19 cellular contexts compared by ENCODE assay signal in the genomic region with DNA sequence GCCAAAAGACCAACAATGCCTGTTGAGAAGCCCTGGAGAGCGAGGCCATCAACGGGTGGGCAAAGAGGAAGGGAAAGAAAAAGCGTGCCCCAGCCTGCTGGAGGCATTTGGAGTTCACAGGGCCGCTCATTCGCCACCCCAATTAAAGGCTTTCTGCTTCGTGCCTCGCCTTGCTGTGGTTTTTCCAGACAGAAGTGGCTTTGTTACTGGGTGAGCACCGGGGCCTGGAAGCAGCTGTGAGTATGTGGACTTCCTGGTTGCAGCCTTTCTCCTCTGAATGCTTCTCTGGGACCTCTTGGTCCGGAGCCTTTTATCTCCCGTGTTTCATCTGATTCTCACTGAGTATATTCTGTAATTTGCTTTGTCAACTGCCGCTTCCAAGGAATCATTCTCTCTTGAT.
A peak's percentile ranks its signal among the peaks of the same experiment; 100 is the strongest.
DNase-seq lines count a peak whose midpoint lies in the region; ATAC-seq and TF ChIP-seq lines count a peak whose summit lies in the region.
"Had no signal": no experiment of that assay in that cellular context is flagged by ENCODE, and none has a peak within 500 bp of the region (broad histone marks: within the 10 kb centered on the region; RNA-seq: fewer than 3 reads in every experiment).

No MANE protein-coding gene starts in this region.

- no peak overlapping the region for H3K27ac ChIP-seq in MM.1S (ENCODE audit: low read length)
- H3K27ac ChIP-seq: pancreas, SJSA1, stomach, uterus, VCaP had no signal

- H3K79me2 ChIP-seq in MM.1S (ENCODE audit: low read length) = no peaks in the 10 kb centered on the region

- no peak for TF ChIP-seq CTCF in MM.1S (IDR thresholded peaks at IDR 0.05; ENCODE audit: low read length)

- H3K9me3 ChIP-seq in MM.1S (replicated peaks; ENCODE audit: insufficient read depth, low read length) = no peaks in the 10 kb centered on the region
- H3K9me3 ChIP-seq: pancreas, SJSA1, stomach, uterus had no signal

- no peak overlapping the region for H3K4me3 Mint-ChIP-seq in activated CD8-positive, alpha-beta memory T cell treated with anti-CD3 and anti-CD28 coated beads, Interleukin-2, amount 10 ng/mL, durations not matched to agents 7 days and 5 days
- no peak overlapping the region for H3K4me3 Mint-ChIP-seq in T-cell

- peak; percentile 11 for DNase-seq in Daoy (ENCODE audit: low read depth)
- peak; percentile 34 for DNase-seq in LoVo (ENCODE audit: low spot score)
- DNase-seq in SW480 (ENCODE audit: low spot score) = peak; percentile 98
- DNase-seq in myocyte (ENCODE audit: low read depth) = peak; percentile 70
- no peak for DNase-seq in activated CD8-positive, alpha-beta memory T cell treated with anti-CD3 and anti-CD28 coated beads, Interleukin-2, amount 10 ng/mL, durations not matched to agents 7 days and 5 days
- DNase-seq in AG08396 (ENCODE audit: low spot score) = no peak
- DNase-seq in MM.1S = no peak
- DNase-seq in T-cell = no peak
- DNase-seq: activated CD8-positive, alpha-beta memory T cell treated with anti-CD3 and anti-CD28 coated beads for 24 hours; activated effector memory CD4-positive, alpha-beta T cell treated with Interleukin-2 at 50 U/mL for 16 hours; DMS53; kidney glomerular epithelial cell; NCI-H187; NCI-H774; pancreas; stomach; uterus had no signal

- no peaks in the 10 kb centered on the region for H3K27me3 ChIP-seq in MM.1S (replicated peaks; ENCODE audit: insufficient read depth, low read length)
- H3K27me3 ChIP-seq: pancreas, SJSA1, stomach, uterus had no signal

- H3K4me1 ChIP-seq in MM.1S (ENCODE audit: low read length) = no peaks in the 10 kb centered on the region
- H3K4me1 ChIP-seq: pancreas, SJSA1, stomach, uterus had no signal

- ATAC-seq in activated CD8-positive, alpha-beta memory T cell treated with anti-CD3 and anti-CD28 coated beads, Interleukin-2, amount 10 ng/mL, durations not matched to agents 7 days and 5 days = no peak
- no peak for ATAC-seq in T-cell (replicated peaks in 1 of 4)

- no peak overlapping the region for H3K4me3 ChIP-seq in MM.1S (ENCODE audit: low read length)
- H3K4me3 ChIP-seq: pancreas, SJSA1, stomach, uterus had no signal

- H3K27ac Mint-ChIP-seq in activated CD8-positive, alpha-beta memory T cell treated with anti-CD3 and anti-CD28 coated beads, Interleukin-2, amount 10 ng/mL, durations not matched to agents 7 days and 5 days = no peak overlapping the region
- H3K27ac Mint-ChIP-seq in T-cell = no peak overlapping the region

- H3K9me2 ChIP-seq in MM.1S (replicated peaks; ENCODE audit: insufficient read depth, low read length) = no peaks in the 10 kb centered on the region

- no peaks in the 10 kb centered on the region for H3K9me3 Mint-ChIP-seq in activated CD8-positive, alpha-beta memory T cell treated with anti-CD3 and anti-CD28 coated beads, Interleukin-2, amount 10 ng/mL, durations not matched to agents 7 days and 5 days (ENCODE audit: low read depth)
- no peaks in the 10 kb centered on the region for H3K9me3 Mint-ChIP-seq in T-cell

- H3K4me2 ChIP-seq in MM.1S (ENCODE audit: low read depth, low read length) = no peak overlapping the region

- POLR2A ChIA-PET in T-cell (lab: Charles Lee) = interaction anchor here in 1 of 2 donors (0.7 kb wide), 1 partner anchor 14 kb away, joined by 3 read pairs; no protein-coding TSS in a partner anchor

- no peak overlapping the region for H2AFZ ChIP-seq in MM.1S (ENCODE audit: low read length)

- peaks cover 7% of the 10 kb centered on the region for H3K27me3 Mint-ChIP-seq in activated CD8-positive, alpha-beta memory T cell treated with anti-CD3 and anti-CD28 coated beads, Interleukin-2, amount 10 ng/mL, durations not matched to agents 7 days and 5 days
- peaks cover 8 to 11% of the 10 kb centered on the region in 2 donors for H3K27me3 Mint-ChIP-seq in T-cell

- no peak overlapping the region for H3K9ac ChIP-seq in MM.1S (ENCODE audit: low read length)

- no peaks in the 10 kb centered on the region for H3K36me3 Mint-ChIP-seq in activated CD8-positive, alpha-beta memory T cell treated with anti-CD3 and anti-CD28 coated beads, Interleukin-2, amount 10 ng/mL, durations not matched to agents 7 days and 5 days
- H3K36me3 Mint-ChIP-seq in T-cell = no peaks in the 10 kb centered on the region

- no peaks in the 10 kb centered on the region for H4K20me1 ChIP-seq in MM.1S (ENCODE audit: insufficient read depth, low read length)

- CTCF ChIA-PET in activated CD8-positive, alpha-beta memory T cell treated with anti-CD3 and anti-CD28 coated beads, Interleukin-2, amount 10 ng/mL, durations not matched to agents 7 days and 5 days (lab: Charles Lee) = no interaction called here
- CTCF ChIA-PET in T-cell (lab: Charles Lee) = interaction anchor here in 1 of 2 donors (0.6 kb wide), 1 partner anchor 124 kb away, joined by 3 read pairs; no protein-coding TSS in a partner anchor

- no peaks in the 10 kb centered on the region for H3K36me3 ChIP-seq in MM.1S (replicated peaks; ENCODE audit: insufficient read depth, low read length)
- H3K36me3 ChIP-seq: pancreas, SJSA1, stomach, uterus had no signal

- H3F3A ChIP-seq in MM.1S (ENCODE audit: insufficient read depth, low read length) = no peaks in the 10 kb centered on the region

- H3K4me1 Mint-ChIP-seq in activated CD8-positive, alpha-beta memory T cell treated with anti-CD3 and anti-CD28 coated beads, Interleukin-2, amount 10 ng/mL, durations not matched to agents 7 days and 5 days = no peaks in the 10 kb centered on the region
- H3K4me1 Mint-ChIP-seq in T-cell = no peaks in the 10 kb centered on the region

Comparison
In these comparisons a context has a peak if more than half of its experiments do, and no peak if none do; other contexts are left out.
1. DNase-seq: peak in Daoy (single experiment), LoVo (single experiment), SW480 (single experiment) and myocyte (single experiment); none in activated CD8-positive, alpha-beta memory T cell treated with anti-CD3 and anti-CD28 coated beads, Interleukin-2, amount 10 ng/mL, durations not matched to agents 7 days and 5 days (single experiment), AG08396 (single experiment), MM.1S (single experiment) and T-cell (0 of 34).